In genomic region chr17:30158896-30159625, GRCh38 we compare ENCODE assay signal across 27 cellular contexts.
"Had no signal": no experiment of that assay in that cellular context is flagged by ENCODE, and none has a peak within 500 bp of the region (broad histone marks: within the 10 kb centered on the region; RNA-seq: fewer than 3 reads in every experiment).

No MANE protein-coding gene starts in this region.

- H3K4me3 Mint-ChIP-seq: activated B cell treated with CpG ODN at 0.5 μM for 24 hours; activated CD4-positive, alpha-beta T cell treated with anti-CD3 and anti-CD28 coated beads, Interleukin-2, amount 10 ng/mL, durations not matched to agents 7 days and 5 days; activated CD8-positive, alpha-beta T cell treated with anti-CD3 and anti-CD28 coated beads for 36 hours; activated naive CD8-positive, alpha-beta T cell treated with anti-CD3 and anti-CD28 coated beads for 36 hours; activated T-cell treated with anti-CD3 and anti-CD28 coated beads, Interleukin-2, amount 50 U/mL, for 24 hours had no signal

- H3K27ac Mint-ChIP-seq: activated CD4-positive, alpha-beta T cell treated with anti-CD3 and anti-CD28 coated beads, Interleukin-2, amount 10 ng/mL, durations not matched to agents 7 days and 5 days; activated CD8-positive, alpha-beta T cell treated with anti-CD3 and anti-CD28 coated beads for 36 hours; activated T-cell treated with anti-CD3 and anti-CD28 coated beads, Interleukin-2, amount 50 U/mL, for 24 hours; T-helper 17 cell had no signal

- ATAC-seq: activated CD8-positive, alpha-beta T cell treated with anti-CD3 and anti-CD28 coated beads for 36 hours; T-helper 17 cell had no signal

- H3K27ac ChIP-seq: KMS-11 had no signal

- H3K4me2 ChIP-seq: KMS-11 had no signal

- DNase-seq: activated B cell treated with CpG ODN at 0.5 μM for 24 hours; activated CD4-positive, alpha-beta T cell treated with anti-CD3 and anti-CD28 coated beads, Interleukin-2, amount 10 ng/mL, durations not matched to agents 7 days and 5 days; activated CD8-positive, alpha-beta memory T cell treated with anti-CD3 and anti-CD28 coated beads, Interleukin-2, amount 50 U/mL, for 48 hours; activated CD8-positive, alpha-beta T cell treated with anti-CD3 and anti-CD28 coated beads for 36 hours; activated effector memory CD4-positive, alpha-beta T cell treated with anti-CD3 and anti-CD28 coated beads, Interleukin-2, amount 50 U/mL, for 16 hours; activated naive CD4-positive, alpha-beta T cell treated with Interleukin-2 at 50 U/mL for 16 hours; activated naive CD8-positive, alpha-beta T cell treated with anti-CD3 and anti-CD28 coated beads for 36 hours; activated T-cell treated with anti-CD3 and anti-CD28 coated beads, Interleukin-2, amount 50 U/mL, for 24 hours; anterior cingulate cortex; central memory CD4-positive, alpha-beta T cell; IMR-90; MM.1S; NCI-H1092; NCI-H1417; NCI-H1694; NCI-H2029 treated with DMSO at 0.1 percent for 48 hours; NCI-H345; NCI-H510A; NCI-H69; NK-92 treated with Interleukin-12 subunit alpha and Interleukin-12 subunit beta, amount 100 ng/mL, for 24 hours; SHP77 treated with DMSO at 0.1 percent for 48 hours; T-helper 17 cell; T-helper 9 cell had no signal

- FAIRE-seq: bronchial epithelial cell, RCC 7860, TTC549 had no signal

- H3K27me3 Mint-ChIP-seq: activated B cell treated with CpG ODN at 0.5 μM for 24 hours; activated CD4-positive, alpha-beta T cell treated with anti-CD3 and anti-CD28 coated beads, Interleukin-2, amount 10 ng/mL, durations not matched to agents 7 days and 5 days; activated CD8-positive, alpha-beta T cell treated with anti-CD3 and anti-CD28 coated beads for 36 hours; activated naive CD8-positive, alpha-beta T cell treated with anti-CD3 and anti-CD28 coated beads for 36 hours; activated T-cell treated with anti-CD3 and anti-CD28 coated beads, Interleukin-2, amount 50 U/mL, for 24 hours; T-helper 17 cell had no signal

- H3K9ac ChIP-seq: KMS-11 had no signal
